23 cellular contexts compared by ENCODE assay signal in the genomic region with DNA sequence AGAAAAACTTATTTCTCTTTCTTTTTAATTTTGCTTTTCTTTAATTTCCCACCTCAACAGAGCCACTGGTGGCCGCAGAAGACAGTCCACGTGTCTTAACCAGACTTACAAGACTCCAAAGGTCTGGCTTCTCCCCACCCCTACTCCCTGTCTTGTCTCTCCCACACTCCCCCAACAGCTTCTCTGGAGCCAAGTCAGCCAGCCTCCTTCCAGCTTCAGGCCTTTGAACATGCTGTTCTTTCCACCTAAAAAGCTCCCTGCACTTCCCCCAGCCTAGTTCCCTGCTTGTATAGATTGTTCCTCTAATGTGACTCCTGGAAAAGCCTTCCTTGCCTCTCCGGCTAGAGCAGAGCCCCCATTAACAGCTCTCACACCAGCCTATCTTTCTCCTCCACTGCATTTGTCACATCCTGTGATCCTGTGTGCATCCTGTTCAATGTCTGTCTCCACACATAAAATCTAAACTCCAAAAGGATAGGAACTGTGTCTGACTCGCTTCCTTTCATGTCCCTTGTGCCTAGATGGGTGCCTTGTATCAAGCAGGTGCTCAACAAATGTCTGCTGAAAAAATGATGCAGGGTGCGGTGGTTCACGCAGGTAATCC. TPM values are rescaled to one million over a fixed set of nuclear protein-coding genes. Genes with fewer than 3 reads are reported as not detected.
DNase-seq lines count a peak whose midpoint lies in the region; ATAC-seq, FAIRE-seq and TF ChIP-seq lines count a peak whose summit lies in the region.
"Had no signal": no experiment of that assay in that cellular context is flagged by ENCODE, and none has a peak within 500 bp of the region (broad histone marks: within the 10 kb centered on the region; RNA-seq: fewer than 3 reads in every experiment).

No MANE protein-coding gene starts in this region.

- no peaks in the 10 kb centered on the region for H3K4me1 ChIP-seq in CD8-positive, alpha-beta memory T cell (ENCODE audit: insufficient read depth, low read length)
- no peaks in the 10 kb centered on the region for H3K4me1 ChIP-seq in astrocyte (ENCODE audit: insufficient read depth, low read length)
- H3K4me1 ChIP-seq in hepatocyte (ENCODE audit: insufficient read depth): no peaks in the 10 kb centered on the region
- H3K4me1 ChIP-seq in pancreas: peaks cover 0 to 12% (median 3%) of the 10 kb centered on the region in 3 donors
- no peaks in the 10 kb centered on the region for H3K4me1 ChIP-seq in colonic mucosa
- peaks cover 13% of the 10 kb centered on the region for H3K4me1 ChIP-seq in PC-3 (ENCODE audit: insufficient read depth, low read length)
- H3K4me1 ChIP-seq: left lung, tibial artery had no signal

- no peak for FAIRE-seq in astrocyte (lab: Jason Lieb, UNC)
- FAIRE-seq in pancreas (lab: Jason Lieb, UNC): no peak

- H3K27ac Mint-ChIP-seq in CD8-positive, alpha-beta memory T cell: peak overlapping the region in 2 of 8 donors; percentile 12 to 32
- H3K27ac Mint-ChIP-seq in astrocyte (ENCODE audit: unreplicated experiment): peak overlapping the region; percentile 55
- H3K27ac Mint-ChIP-seq: activated CD8-positive, alpha-beta T cell treated with anti-CD3 and anti-CD28 coated beads for 36 hours; activated naive CD4-positive, alpha-beta T cell treated with anti-CD3 and anti-CD28 coated beads for 36 hours; CD4-positive, alpha-beta T cell; stimulated activated effector memory CD8-positive, alpha-beta T cell treated with anti-CD3 and anti-CD28 coated beads, Interleukin-12 subunit alpha, Interleukin-12 subunit beta, amount 100 ng/mL, for 72 hours had no signal

- WGBS in hepatocyte (ENCODE audit: low lambda C conversion rate, missing lambda C conversion rate): 71% methylated on average over 6 of the region's 6 CpGs
- WGBS in pancreas, 2 donors: 64 to 68% methylated on average over 6 of the region's 6 CpGs

- no peak for DNase-seq in CD8-positive, alpha-beta memory T cell
- DNase-seq in astrocyte (ENCODE audit: low read depth) (no peak), hepatocyte (ENCODE audit: low spot score) (no peak), pancreas (peak in 1 of 6 donors; percentile 8), glomerular visceral epithelial cell (ENCODE audit: extremely low spot score) (no peak), colonic mucosa (no peak), PC-3 (no peak), foreskin fibroblast (no peak)
- DNase-seq: activated CD4-positive, CD25-positive, alpha-beta regulatory T cell; activated CD8-positive, alpha-beta T cell treated with anti-CD3 and anti-CD28 coated beads for 36 hours; activated naive CD4-positive, alpha-beta T cell treated with anti-CD3 and anti-CD28 coated beads for 36 hours; activated T-cell treated with anti-CD3 and anti-CD28 coated beads, Interleukin-2, amount 50 U/mL, for 1 hour; CD4-positive, alpha-beta T cell; cortex of kidney; GDM1; left lung; MM.1S; NCI-H1436 treated with DMSO at 0.1 percent for 48 hours; NCI-H524; SK-N-SH; tibial artery had no signal

- intact Hi-C loops in pancreas (cut with DNase I) (no loop called here), colonic mucosa (cut with DNase I) (no loop called here), PC-3 (cut with micrococcal nuclease) (no loop called here)

- peaks cover 0 to 4% (median 1%) of the 10 kb centered on the region in 3 donors for H3K36me3 Mint-ChIP-seq in CD8-positive, alpha-beta memory T cell
- H3K36me3 Mint-ChIP-seq in astrocyte (ENCODE audit: low read depth, unreplicated experiment): peaks cover 14% of the 10 kb centered on the region
- H3K36me3 Mint-ChIP-seq: stimulated activated effector memory CD8-positive, alpha-beta T cell treated with anti-CD3 and anti-CD28 coated beads, Interleukin-12 subunit alpha, Interleukin-12 subunit beta, amount 100 ng/mL, for 72 hours had no signal

- peak overlapping the region; percentile 31 for H3K27ac ChIP-seq in CD8-positive, alpha-beta memory T cell (ENCODE audit: low read depth, low read length)
- H3K27ac ChIP-seq in astrocyte (ENCODE audit: low read depth, low read length) (no peak overlapping the region), hepatocyte (peak overlapping the region; percentile 57), pancreas (peak overlapping the region; percentile 20 to 85 (median 33)), colonic mucosa (no peak overlapping the region), PC-3 (ENCODE audit: low read length) (no peak overlapping the region)
- H3K27ac ChIP-seq: GM23248, left lung, tibial artery had no signal

- H3K4me1 Mint-ChIP-seq in CD8-positive, alpha-beta memory T cell: peaks cover 0 to 11% (median 10%) of the 10 kb centered on the region in 3 donors
- peaks cover 4% of the 10 kb centered on the region for H3K4me1 Mint-ChIP-seq in astrocyte (ENCODE audit: low read depth, unreplicated experiment)

- H3K79me2 ChIP-seq in astrocyte (ENCODE audit: insufficient read depth, low read length) (no peaks in the 10 kb centered on the region), hepatocyte (peaks cover 5% of the 10 kb centered on the region), PC-3 (ENCODE audit: low read length) (no peaks in the 10 kb centered on the region)

- H3K9me3 Mint-ChIP-seq in CD8-positive, alpha-beta memory T cell: no peaks in the 10 kb centered on the region
- H3K9me3 Mint-ChIP-seq in astrocyte (ENCODE audit: unreplicated experiment): no peaks in the 10 kb centered on the region
- H3K9me3 Mint-ChIP-seq: activated CD8-positive, alpha-beta T cell treated with anti-CD3 and anti-CD28 coated beads for 36 hours; activated naive CD4-positive, alpha-beta T cell treated with anti-CD3 and anti-CD28 coated beads for 36 hours; CD4-positive, alpha-beta T cell; stimulated activated effector memory CD8-positive, alpha-beta T cell treated with anti-CD3 and anti-CD28 coated beads, Interleukin-12 subunit alpha, Interleukin-12 subunit beta, amount 100 ng/mL, for 72 hours had no signal

- H2AFZ ChIP-seq in astrocyte (ENCODE audit: low read depth, low read length): no peak overlapping the region
- no peak overlapping the region for H2AFZ ChIP-seq in hepatocyte
- H2AFZ ChIP-seq in PC-3 (ENCODE audit: low read length): no peak overlapping the region
- H2AFZ ChIP-seq: GM23248 had no signal

- no peaks in the 10 kb centered on the region for H3F3A ChIP-seq in PC-3 (ENCODE audit: low read length, unreplicated experiment)

- no peaks in the 10 kb centered on the region for H3K36me3 ChIP-seq in CD8-positive, alpha-beta memory T cell (ENCODE audit: insufficient read depth, low read length)
- no peaks in the 10 kb centered on the region for H3K36me3 ChIP-seq in astrocyte (ENCODE audit: insufficient read depth, low read length)
- H3K36me3 ChIP-seq in hepatocyte (replicated peaks; ENCODE audit: insufficient read depth, low read depth): no peaks in the 10 kb centered on the region
- no peaks in the 10 kb centered on the region for H3K36me3 ChIP-seq in pancreas
- no peaks in the 10 kb centered on the region for H3K36me3 ChIP-seq in colonic mucosa
- H3K36me3 ChIP-seq in PC-3 (ENCODE audit: low read depth, low read length): no peaks in the 10 kb centered on the region

- H3K9me2 ChIP-seq in hepatocyte (replicated peaks; ENCODE audit: insufficient read depth) (no peaks in the 10 kb centered on the region), PC-3 (replicated peaks; ENCODE audit: low read length) (no peaks in the 10 kb centered on the region)
- H3K9me2 ChIP-seq: SK-N-SH had no signal

- no peak overlapping the region for H3K4me3 ChIP-seq in CD8-positive, alpha-beta memory T cell (ENCODE audit: low read length)
- no peak overlapping the region for H3K4me3 ChIP-seq in astrocyte (ENCODE audit: insufficient read depth, low read depth, low read length)
- H3K4me3 ChIP-seq in hepatocyte: no peak overlapping the region
- H3K4me3 ChIP-seq in pancreas: no peak overlapping the region
- no peak overlapping the region for H3K4me3 ChIP-seq in colonic mucosa
- no peak overlapping the region for H3K4me3 ChIP-seq in PC-3 (ENCODE audit: low read length)
- no peak overlapping the region for H3K4me3 ChIP-seq in foreskin fibroblast (ENCODE audit: low read depth in 1 of 2, low read length in 2 of 2)
- H3K4me3 ChIP-seq: GM23248, left lung, tibial artery had no signal

- H3K27me3 Mint-ChIP-seq in CD8-positive, alpha-beta memory T cell: no peaks in the 10 kb centered on the region
- no peaks in the 10 kb centered on the region for H3K27me3 Mint-ChIP-seq in astrocyte (ENCODE audit: low read depth, unreplicated experiment)
- H3K27me3 Mint-ChIP-seq: activated CD8-positive, alpha-beta T cell treated with anti-CD3 and anti-CD28 coated beads for 36 hours; CD4-positive, alpha-beta T cell had no signal

- peaks cover 3% of the 10 kb centered on the region for H4K20me1 ChIP-seq in astrocyte (ENCODE audit: insufficient read depth, low read length)
- no peaks in the 10 kb centered on the region for H4K20me1 ChIP-seq in hepatocyte (ENCODE audit: insufficient read depth, poor library complexity, severe bottlenecking)
- no peaks in the 10 kb centered on the region for H4K20me1 ChIP-seq in PC-3 (ENCODE audit: low read length)

- no peak overlapping the region for H3K9ac ChIP-seq in astrocyte (ENCODE audit: low read length)
- H3K9ac ChIP-seq in colonic mucosa (ENCODE audit: low read depth in 2 of 2, low read length in 2 of 2): no peak overlapping the region
- H3K9ac ChIP-seq in PC-3 (ENCODE audit: low read length): no peak overlapping the region
- H3K9ac ChIP-seq: GM23248, SK-N-SH had no signal

- CTCF ChIA-PET in CD8-positive, alpha-beta memory T cell (lab: Charles Lee): interaction anchor here (1.2 kb wide), 1 partner anchor 9 kb away, joined by 3 read pairs; no protein-coding TSS in a partner anchor
- CTCF ChIA-PET in PC-3 (lab: Charles Lee): interaction anchor here (0.8 kb wide), 1 partner anchor 18 kb away, joined by 4 read pairs; no protein-coding TSS in a partner anchor

- no peak overlapping the region for H3K4me3 Mint-ChIP-seq in CD8-positive, alpha-beta memory T cell
- peak overlapping the region; percentile 20 for H3K4me3 Mint-ChIP-seq in astrocyte (ENCODE audit: unreplicated experiment)
- H3K4me3 Mint-ChIP-seq: activated CD8-positive, alpha-beta T cell treated with anti-CD3 and anti-CD28 coated beads for 36 hours; activated naive CD4-positive, alpha-beta T cell treated with anti-CD3 and anti-CD28 coated beads for 36 hours; CD4-positive, alpha-beta T cell; stimulated activated effector memory CD8-positive, alpha-beta T cell treated with anti-CD3 and anti-CD28 coated beads, Interleukin-12 subunit alpha, Interleukin-12 subunit beta, amount 100 ng/mL, for 72 hours had no signal

- POLR2A ChIA-PET in CD8-positive, alpha-beta memory T cell (lab: Charles Lee): no interaction called here
- POLR2A ChIA-PET in PC-3 (lab: Charles Lee; ENCODE audit: unreplicated experiment): no interaction called here

- no peak overlapping the region for H3K4me2 ChIP-seq in astrocyte (ENCODE audit: low read length)
- H3K4me2 ChIP-seq in hepatocyte: no peak overlapping the region
- H3K4me2 ChIP-seq in PC-3 (ENCODE audit: low read length): no peak overlapping the region
- H3K4me2 ChIP-seq: SK-N-SH had no signal

- H3K27me3 ChIP-seq in CD8-positive, alpha-beta memory T cell (ENCODE audit: insufficient read depth, low read length, poor library complexity, severe bottlenecking): no peaks in the 10 kb centered on the region
- H3K27me3 ChIP-seq in astrocyte (ENCODE audit: insufficient read depth, low read length) (no peaks in the 10 kb centered on the region), hepatocyte (no peaks in the 10 kb centered on the region), pancreas (no peaks in the 10 kb centered on the region), colonic mucosa (no peaks in the 10 kb centered on the region), PC-3 (ENCODE audit: low read length) (no peaks in the 10 kb centered on the region)
- H3K27me3 ChIP-seq: left lung, tibial artery had no signal

- H3K9me3 ChIP-seq in CD8-positive, alpha-beta memory T cell (ENCODE audit: low read length): no peaks in the 10 kb centered on the region
- H3K9me3 ChIP-seq in astrocyte (ENCODE audit: insufficient read depth, low read depth, low read length): no peaks in the 10 kb centered on the region
- no peaks in the 10 kb centered on the region for H3K9me3 ChIP-seq in hepatocyte (ENCODE audit: low read depth)
- no peaks in the 10 kb centered on the region for H3K9me3 ChIP-seq in pancreas
- H3K9me3 ChIP-seq in colonic mucosa: no peaks in the 10 kb centered on the region
- H3K9me3 ChIP-seq in PC-3 (ENCODE audit: low read length): no peaks in the 10 kb centered on the region
- H3K9me3 ChIP-seq: left lung, SK-N-SH, tibial artery had no signal

- peak in 3 of 4 donors; percentile 22 to 56 (median 34) for ATAC-seq in pancreas
- ATAC-seq in PC-3: no peak
- ATAC-seq: activated CD8-positive, alpha-beta T cell treated with anti-CD3 and anti-CD28 coated beads for 36 hours; left lung; stimulated activated effector memory CD8-positive, alpha-beta T cell treated with anti-CD3 and anti-CD28 coated beads, Interleukin-12 subunit alpha, Interleukin-12 subunit beta, amount 100 ng/mL, for 72 hours had no signal

- BruUV-seq in PC-3 (replicated peaks; lab: Mats Ljungman, UMichigan): no TSS peak

- TF ChIP-seq CTCF in astrocyte (IDR thresholded peaks at IDR 0.05; ENCODE audit: insufficient read depth, low read depth, low read length) (no peak), hepatocyte (IDR thresholded peaks at IDR 0.05; ENCODE audit: poor library complexity) (no peak), pancreas (IDR thresholded peaks at IDR 0.05) (no peak), colonic mucosa (IDR thresholded peaks at IDR 0.05) (no peak), PC-3 (conservative IDR thresholded peaks at IDR 0.05; ENCODE audit: low read depth, low read length) (no peak), foreskin fibroblast (IDR thresholded peaks at IDR 0.05; ENCODE audit: low read depth, low read length) (no peak)

RNA-seq across cellular contexts. Expression of gene DYNLL1, which starts 7.8 kb away (rescaled TPM):
- total RNA-seq in CD8-positive, alpha-beta memory T cell: 100 to 1,000 TPM; 288 to 296 TPM
- polyA plus RNA-seq in CD8-positive, alpha-beta memory T cell: 304 TPM
- total RNA-seq in astrocyte (490 and 500 TPM in 2 replicates), hepatocyte (383 and 418 TPM in 2 replicates), pancreas (100 to 1,000 TPM in 3 of 6 donors, 10 to 100 TPM in 3; 57.7 to 154 (median 94.9) TPM), colonic mucosa (100 to 1,000 TPM; 359 to 463 TPM), PC-3 (2014; rRNA removed) (283 and 396 TPM in 2 replicates)
- polyA plus RNA-seq in hepatocyte (630 and 641 TPM in 2 replicates), pancreas (100 to 1,000 TPM; 143 to 249 TPM)

RNA-seq across cellular contexts. Expression of gene SRSF9, which starts 18.6 kb away (rescaled TPM):
- total RNA-seq in CD8-positive, alpha-beta memory T cell: 100 to 1,000 TPM; 269 to 272 TPM
- polyA plus RNA-seq in CD8-positive, alpha-beta memory T cell: 214 TPM
- total RNA-seq in astrocyte: 216 and 223 TPM in 2 replicates
- total RNA-seq in hepatocyte: 157 and 166 TPM in 2 replicates
- 263 and 312 TPM in 2 replicates for polyA plus RNA-seq in hepatocyte
- total RNA-seq in pancreas: 10 to 100 TPM; 69.0 to 91.7 (median 79.5) TPM
- polyA plus RNA-seq in pancreas: 100 to 1,000 TPM in 1 of 2 donors, 10 to 100 TPM in 1; 50.9 to 103 TPM
- 100 to 1,000 TPM; 169 to 216 TPM for total RNA-seq in colonic mucosa
- 319 and 382 TPM in 2 replicates for total RNA-seq in PC-3 (2014; rRNA removed)

RNA-seq across cellular contexts. Expression of gene COQ5, which starts 40.8 kb away (rescaled TPM):
- 10 to 100 TPM; 37.5 to 39.0 TPM for total RNA-seq in CD8-positive, alpha-beta memory T cell
- polyA plus RNA-seq in CD8-positive, alpha-beta memory T cell: 39.7 TPM
- total RNA-seq in astrocyte (22.9 and 23.4 TPM in 2 replicates), hepatocyte (37.0 and 41.0 TPM in 2 replicates), pancreas (10 to 100 TPM in 5 of 6 donors, 1 to 10 TPM in 1; 7.2 to 16.1 (median 11.6) TPM), colonic mucosa (10 to 100 TPM; 35.8 to 46.6 TPM), PC-3 (2014; rRNA removed) (40.4 and 41.2 TPM in 2 replicates)
- polyA plus RNA-seq in hepatocyte (38.7 and 40.7 TPM in 2 replicates), pancreas (10 to 100 TPM; 17.0 to 24.3 TPM)

RNA-seq across cellular contexts. Expression of gene GATC, which starts 41.9 kb away (rescaled TPM):
- total RNA-seq in CD8-positive, alpha-beta memory T cell: 10 to 100 TPM; 28.6 to 30.6 TPM
- 29.8 TPM for polyA plus RNA-seq in CD8-positive, alpha-beta memory T cell
- total RNA-seq in astrocyte (17.8 and 28.8 TPM in 2 replicates), hepatocyte (35.0 and 36.2 TPM in 2 replicates), pancreas (10 to 100 TPM; 18.3 to 32.7 (median 27.6) TPM), colonic mucosa (10 to 100 TPM; 34.1 to 43.3 TPM), PC-3 (2014; rRNA removed) (33.8 and 43.2 TPM in 2 replicates)
- polyA plus RNA-seq in hepatocyte (19.0 and 26.0 TPM in 2 replicates), pancreas (10 to 100 TPM in 1 of 2 donors, 1 to 10 TPM in 1; 8.6 to 12.3 TPM)

RNA-seq across cellular contexts. Expression of gene TRIAP1, which starts 42.0 kb away (rescaled TPM):
- 10 to 100 TPM; 87.0 to 88.1 TPM for total RNA-seq in CD8-positive, alpha-beta memory T cell
- 51.6 TPM for polyA plus RNA-seq in CD8-positive, alpha-beta memory T cell
- 43.6 and 54.0 TPM in 2 replicates for total RNA-seq in astrocyte
- 43.6 and 43.8 TPM in 2 replicates for total RNA-seq in hepatocyte
- 42.7 and 53.9 TPM in 2 replicates for polyA plus RNA-seq in hepatocyte
- 10 to 100 TPM; 13.9 to 25.8 (median 15.4) TPM for total RNA-seq in pancreas
- 10 to 100 TPM; 16.3 to 23.8 TPM for polyA plus RNA-seq in pancreas
- total RNA-seq in colonic mucosa: 10 to 100 TPM; 20.4 to 27.8 TPM
- total RNA-seq in PC-3 (2014; rRNA removed): 24.0 and 34.5 TPM in 2 replicates

Comparison
In these comparisons a context has a peak if more than half of its experiments do, and no peak if none do; other contexts are left out.
1. H3K27ac ChIP-seq: peak in CD8-positive, alpha-beta memory T cell (single experiment), hepatocyte (single experiment) and pancreas (4 of 4); none in astrocyte (single experiment), colonic mucosa (single experiment) and PC-3 (single experiment).